18 cellular contexts compared by ENCODE assay signal in the genomic region with DNA sequence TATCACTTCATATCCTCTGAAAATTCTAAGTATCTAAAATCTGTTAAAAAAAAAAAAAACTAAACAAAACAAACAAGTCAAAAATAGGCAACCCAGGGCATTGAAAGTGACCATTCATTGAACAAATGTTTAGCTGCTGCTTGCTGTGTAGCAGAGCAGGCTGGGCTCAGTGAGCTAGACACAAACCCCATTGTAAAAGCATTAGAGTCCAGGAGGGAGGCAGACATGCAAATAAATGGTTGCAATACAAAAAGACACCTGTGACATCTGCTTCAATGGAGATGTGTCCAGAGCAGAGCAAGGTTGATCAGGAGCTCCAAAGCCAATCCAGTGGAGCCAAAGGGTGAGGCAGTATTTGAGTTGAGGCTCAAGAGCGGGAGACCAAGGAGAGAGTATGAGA.
"Had no signal": no experiment of that assay in that cellular context is flagged by ENCODE, and none has a peak within 500 bp of the region (broad histone marks: within the 10 kb centered on the region; RNA-seq: fewer than 3 reads in every experiment).

No MANE protein-coding gene starts in this region.

- H3K9me3 ChIP-seq: esophagus muscularis mucosa, left lung had no signal

- H3K4me1 ChIP-seq: left lung had no signal

- H3K27me3 ChIP-seq: esophagus muscularis mucosa, left lung had no signal

- H3K4me3 Mint-ChIP-seq: activated CD4-positive, alpha-beta T cell treated with anti-CD3 and anti-CD28 coated beads, Interleukin-2, amount 10 ng/mL, durations not matched to agents 24 days and 14 days; activated CD8-positive, alpha-beta T cell treated with anti-CD3 and anti-CD28 coated beads, Interleukin-2, amount 10 ng/mL, durations not matched to agents 7 days and 5 days; activated naive CD8-positive, alpha-beta T cell; activated T-cell treated with anti-CD3 and anti-CD28 coated beads, Interleukin-2, amount 50 U/mL, for 72 hours; naive thymus-derived CD8-positive, alpha-beta T cell; stimulated activated effector memory CD8-positive, alpha-beta T cell treated with anti-CD3 and anti-CD28 coated beads, Interleukin-12 subunit alpha, Interleukin-12 subunit beta, amount 100 ng/mL, for 72 hours had no signal

- H3K27ac ChIP-seq: coronary artery, esophagus muscularis mucosa, left lung had no signal

- DNase-seq: activated CD4-positive, alpha-beta T cell treated with anti-CD3 and anti-CD28 coated beads, Interleukin-2, amount 10 ng/mL, durations not matched to agents 24 days and 14 days; activated CD4-positive, CD25-positive, alpha-beta regulatory T cell; activated CD8-positive, alpha-beta memory T cell treated with anti-CD3 and anti-CD28 coated beads, Interleukin-2, amount 50 U/mL, for 48 hours; activated CD8-positive, alpha-beta T cell treated with anti-CD3 and anti-CD28 coated beads, Interleukin-2, amount 10 ng/mL, durations not matched to agents 7 days and 5 days; activated gamma-delta T cell treated with Interleukin-2 at 50 U/mL for 16 hours; activated T-cell treated with anti-CD3 and anti-CD28 coated beads, Interleukin-2, amount 50 U/mL, for 72 hours; amniotic stem cell; hippocampal formation; kidney; left lung; mesenchymal stem cell; naive thymus-derived CD8-positive, alpha-beta T cell; posterior cingulate gyrus; retina had no signal

- H3K27ac Mint-ChIP-seq: activated CD4-positive, alpha-beta T cell treated with anti-CD3 and anti-CD28 coated beads, Interleukin-2, amount 10 ng/mL, durations not matched to agents 24 days and 14 days; activated CD8-positive, alpha-beta T cell treated with anti-CD3 and anti-CD28 coated beads, Interleukin-2, amount 10 ng/mL, durations not matched to agents 7 days and 5 days; activated naive CD8-positive, alpha-beta T cell; activated T-cell treated with anti-CD3 and anti-CD28 coated beads, Interleukin-2, amount 50 U/mL, for 72 hours; stimulated activated effector memory CD8-positive, alpha-beta T cell treated with anti-CD3 and anti-CD28 coated beads, Interleukin-12 subunit alpha, Interleukin-12 subunit beta, amount 100 ng/mL, for 72 hours had no signal

- ATAC-seq: activated CD8-positive, alpha-beta T cell treated with anti-CD3 and anti-CD28 coated beads, Interleukin-2, amount 10 ng/mL, durations not matched to agents 7 days and 5 days; activated T-cell treated with anti-CD3 and anti-CD28 coated beads, Interleukin-2, amount 50 U/mL, for 72 hours; left lung; naive thymus-derived CD8-positive, alpha-beta T cell; stimulated activated effector memory CD8-positive, alpha-beta T cell treated with anti-CD3 and anti-CD28 coated beads, Interleukin-12 subunit alpha, Interleukin-12 subunit beta, amount 100 ng/mL, for 72 hours had no signal

- H3K36me3 Mint-ChIP-seq: activated naive CD8-positive, alpha-beta T cell; stimulated activated effector memory CD8-positive, alpha-beta T cell treated with anti-CD3 and anti-CD28 coated beads, Interleukin-12 subunit alpha, Interleukin-12 subunit beta, amount 100 ng/mL, for 72 hours had no signal

- H3K4me3 ChIP-seq: coronary artery, esophagus muscularis mucosa, left lung had no signal

- H3K27me3 Mint-ChIP-seq: activated naive CD8-positive, alpha-beta T cell; naive thymus-derived CD8-positive, alpha-beta T cell had no signal

- H3K36me3 ChIP-seq: esophagus muscularis mucosa, left lung had no signal
